ENCODE assay signal across 24 cellular contexts in genomic region chr2:71303849-71304248, GRCh38.
"Had no signal": no experiment of that assay in that cellular context is flagged by ENCODE, and none has a peak within 500 bp of the region (broad histone marks: within the 10 kb centered on the region; RNA-seq: fewer than 3 reads in every experiment).

No MANE protein-coding gene starts in this region.

- ATAC-seq: activated CD8-positive, alpha-beta memory T cell treated with anti-CD3 and anti-CD28 coated beads, Interleukin-2, amount 10 ng/mL, durations not matched to agents 7 days and 5 days; K562; T-helper 17 cell had no signal

- H3K27me3 ChIP-seq: ascending aorta, Peyer's patch had no signal

- H3K4me1 ChIP-seq: ascending aorta, Peyer's patch had no signal

- H3K9me3 ChIP-seq: ascending aorta, Peyer's patch had no signal

- DNase-seq: activated B cell treated with CpG ODN at 0.5 μM for 24 hours; activated CD4-positive, alpha-beta T cell treated with anti-CD3 and anti-CD28 coated beads for 1 hour; activated CD4-positive, alpha-beta T cell treated with anti-CD3 and anti-CD28 coated beads, Interleukin-2, amount 10 ng/mL, durations not matched to agents 24 days and 14 days; activated CD4-positive, alpha-beta T cell treated with anti-CD3 and anti-CD28 coated beads, Interleukin-2, amount 50 U/mL, for 48 hours; activated CD8-positive, alpha-beta memory T cell treated with anti-CD3 and anti-CD28 coated beads, Interleukin-2, amount 10 ng/mL, durations not matched to agents 7 days and 5 days; activated effector memory CD4-positive, alpha-beta T cell treated with Interleukin-2 at 50 U/mL for 16 hours; activated naive CD4-positive, alpha-beta T cell; activated T-cell treated with anti-CD3 and anti-CD28 coated beads, Interleukin-2, amount 50 U/mL, for 24 hours; Karpas-422; NCI-H1048; NCI-H146; NCI-H187 treated with DMSO at 0.1 percent for 48 hours; NCI-H2107; NCI-H2171 treated with DMSO at 0.1 percent for 48 hours; NCI-H226; NCI-H526; NCI-H774; NK-92 treated with Interleukin-12 subunit alpha and Interleukin-12 subunit beta, amount 100 ng/mL, for 24 hours; Peyer's patch; SIG-M5; T-helper 17 cell; T-helper 9 cell had no signal

- H3K27ac ChIP-seq: ascending aorta, Peyer's patch had no signal

- H3K36me3 ChIP-seq: ascending aorta, Peyer's patch had no signal

- H3K4me3 ChIP-seq: ascending aorta, K562, Peyer's patch had no signal
